Comparison of ENCODE assay signal across 33 cellular contexts in the genomic region with DNA sequence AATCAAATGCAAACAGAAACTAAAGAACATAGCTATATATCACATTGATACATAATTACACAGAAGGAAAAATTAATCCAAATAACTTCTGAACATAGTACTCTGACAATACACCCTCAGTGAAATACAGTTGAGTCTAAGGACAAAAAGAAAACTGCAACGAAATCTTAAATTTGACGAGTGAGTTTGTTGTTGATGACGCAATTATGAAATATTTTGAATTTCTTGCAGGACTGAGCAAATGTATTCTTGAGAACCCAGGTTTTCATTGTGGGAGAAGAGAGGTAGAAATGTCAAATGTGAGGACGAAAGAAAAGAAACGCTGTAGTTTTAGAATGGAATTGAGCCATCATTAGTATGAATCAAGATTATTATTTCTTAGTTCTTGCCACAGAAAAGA.
"Had no signal": no experiment of that assay in that cellular context is flagged by ENCODE, and none has a peak within 500 bp of the region (broad histone marks: within the 10 kb centered on the region; RNA-seq: fewer than 3 reads in every experiment).

No MANE protein-coding gene starts in this region.

- H3K4me3 ChIP-seq: adrenal gland, ascending aorta, body of pancreas, breast epithelium, cardiac muscle cell had no signal

- FAIRE-seq: astrocyte, bronchial epithelial cell had no signal

- H3K36me3 ChIP-seq: adrenal gland, ascending aorta, brain microvascular endothelial cell, breast epithelium, cardiac muscle cell had no signal

- H3K27ac ChIP-seq: adrenal gland, ascending aorta, body of pancreas, brain microvascular endothelial cell, breast epithelium, cardiac muscle cell had no signal

- H3K4me1 ChIP-seq: adrenal gland, ascending aorta, body of pancreas, breast epithelium had no signal

- H3K27me3 ChIP-seq: ascending aorta, body of pancreas, brain microvascular endothelial cell, breast epithelium, cardiac muscle cell had no signal

- ATAC-seq: activated naive CD4-positive, alpha-beta T cell treated with anti-CD3 and anti-CD28 coated beads, Interleukin-2, amount 50 U/mL, for 72 hours; activated naive CD8-positive, alpha-beta T cell treated with anti-CD3 and anti-CD28 coated beads, Interleukin-2, amount 50 U/mL, for 24 hours; activated T-cell treated with anti-CD3 and anti-CD28 coated beads, Interleukin-2, amount 50 U/mL, for 4 hours; activated T-cell treated with anti-CD3 and anti-CD28 coated beads, Interleukin-2, amount 50 U/mL, for 72 hours; activated T-helper 17 cell treated with anti-CD3 and anti-CD28 coated beads, Interleukin-2, amount 50 U/mL, for 72 hours; body of pancreas had no signal

- DNase-seq: activated effector memory CD4-positive, alpha-beta T cell treated with anti-CD3 and anti-CD28 coated beads, Interleukin-2, amount 50 U/mL, for 16 hours; activated effector memory CD4-positive, alpha-beta T cell treated with Interleukin-2 at 50 U/mL for 16 hours; activated gamma-delta T cell; activated gamma-delta T cell treated with Interleukin-2 at 50 U/mL for 16 hours; activated naive CD4-positive, alpha-beta T cell; activated naive CD4-positive, alpha-beta T cell treated with anti-CD3 and anti-CD28 coated beads for 36 hours; activated naive CD4-positive, alpha-beta T cell treated with anti-CD3 and anti-CD28 coated beads, Interleukin-2, amount 10 ng/mL, durations not matched to agents 7 days and 5 days; activated naive CD4-positive, alpha-beta T cell treated with anti-CD3 and anti-CD28 coated beads, Interleukin-2, amount 50 U/mL, for 16 hours; activated naive CD4-positive, alpha-beta T cell treated with Interleukin-2 at 50 U/mL for 16 hours; activated naive CD8-positive, alpha-beta T cell treated with anti-CD3 and anti-CD28 coated beads for 36 hours; activated naive CD8-positive, alpha-beta T cell treated with anti-CD3 and anti-CD28 coated beads, Interleukin-2, amount 10 ng/mL, durations not matched to agents 7 days and 5 days; activated naive CD8-positive, alpha-beta T cell treated with anti-CD3 and anti-CD28 coated beads, Interleukin-2, amount 50 U/mL, for 24 hours; activated T-cell treated with anti-CD3 and anti-CD28 coated beads, Interleukin-2, amount 50 U/mL, for 24 hours; activated T-cell treated with anti-CD3 and anti-CD28 coated beads, Interleukin-2, amount 50 U/mL, for 4 hours; activated T-cell treated with anti-CD3 and anti-CD28 coated beads, Interleukin-2, amount 50 U/mL, for 48 hours; activated T-cell treated with anti-CD3 and anti-CD28 coated beads, Interleukin-2, amount 50 U/mL, for 72 hours; adrenal gland; amniotic stem cell; amygdala; anterior cingulate cortex; aorta; body of pancreas; brain microvascular endothelial cell; caudate nucleus; central memory CD4-positive, alpha-beta T cell; cerebellar nuclear complex had no signal

- H3K9me3 ChIP-seq: adrenal gland, ascending aorta, body of pancreas, breast epithelium had no signal
